ENCODE assay signal across 1 cellular context in genomic region chr3:122063908-122064307, GRCh38.
TF ChIP-seq lines count a peak whose summit lies in the region.

No MANE protein-coding gene starts in this region.

TF ChIP-seq in GM12878, 131 proteins besides CTCF, POLR2A, EP300 and RAD21 (continued from another document):
- TF ChIP-seq E2F4 (IDR thresholded peaks at IDR 0.05; ENCODE audit: low read depth, low read length), result no peak
- no peak for TF ChIP-seq SUPT20H (IDR thresholded peaks at IDR 0.05; ENCODE audit: borderline replicate concordance, control insufficient read depth, low read depth, low read length)
- 0 out of 2 replicates have a peak, but pooled peaks have one; percentile 41 for TF ChIP-seq ZNF687 (IDR thresholded peaks at IDR 0.05)
TF ChIP-seq in GM12878: peak in this region for 10.
